Comparison of ENCODE assay signal across 1 cellular context in the genomic region with DNA sequence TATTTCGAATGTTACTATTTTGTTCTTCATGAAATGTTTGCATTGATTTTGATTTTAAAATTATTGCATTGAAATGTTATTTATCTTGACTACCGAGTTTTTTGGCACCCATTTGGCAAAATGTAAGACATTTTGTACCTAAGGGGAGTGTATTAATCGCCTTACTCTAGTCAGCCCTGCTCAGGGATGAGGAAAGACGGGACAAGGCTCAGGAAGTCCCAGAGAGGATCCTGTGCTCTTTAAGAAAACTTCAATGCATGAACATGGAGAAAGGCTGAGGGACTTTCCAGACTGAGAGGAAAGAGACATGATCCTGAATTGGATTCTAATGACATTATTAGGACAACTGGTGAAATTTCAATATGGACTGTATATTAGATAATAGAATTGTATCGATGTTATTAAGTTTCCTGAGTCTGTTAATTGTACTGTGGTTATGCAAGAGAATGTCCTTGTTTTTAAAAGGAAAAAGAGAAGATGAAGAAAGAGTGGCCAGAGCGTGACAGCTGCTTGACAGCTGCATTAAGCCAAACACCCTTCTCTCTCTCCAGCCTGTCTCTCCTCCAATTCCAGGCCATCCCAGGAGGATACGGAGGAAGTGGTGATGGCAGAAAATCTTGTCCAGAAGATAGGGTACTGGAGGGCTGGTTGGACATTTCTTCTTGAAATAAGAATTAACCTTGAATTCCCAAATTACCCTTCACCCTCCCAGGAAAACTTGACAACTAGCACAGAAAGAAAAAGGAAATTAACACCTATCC.
TF ChIP-seq lines count a peak whose summit lies in the region.

No MANE protein-coding gene starts in this region.

TF ChIP-seq in SK-N-SH treated with all-trans-retinoic acid at 6 μM for 48 hours, 23 proteins besides CTCF, POLR2A, EP300 and RAD21 (continued from another document):
- TF ChIP-seq, protein P1, sequence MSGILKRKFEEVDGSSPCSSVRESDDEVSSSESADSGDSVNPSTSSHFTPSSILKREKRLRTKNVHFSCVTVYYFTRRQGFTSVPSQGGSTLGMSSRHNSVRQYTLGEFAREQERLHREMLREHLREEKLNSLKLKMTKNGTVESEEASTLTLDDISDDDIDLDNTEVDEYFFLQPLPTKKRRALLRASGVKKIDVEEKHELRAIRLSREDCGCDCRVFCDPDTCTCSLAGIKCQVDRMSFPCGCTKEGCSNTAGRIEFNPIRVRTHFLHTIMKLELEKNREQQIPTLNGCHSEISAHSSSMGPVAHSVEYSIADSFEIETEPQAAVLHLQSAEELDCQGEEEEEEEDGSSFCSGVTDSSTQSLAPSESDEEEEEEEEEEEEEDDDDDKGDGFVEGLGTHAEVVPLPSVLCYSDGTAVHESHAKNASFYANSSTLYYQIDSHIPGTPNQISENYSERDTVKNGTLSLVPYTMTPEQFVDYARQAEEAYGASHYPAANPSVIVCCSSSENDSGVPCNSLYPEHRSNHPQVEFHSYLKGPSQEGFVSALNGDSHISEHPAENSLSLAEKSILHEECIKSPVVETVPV (CRISPR knock-in tag; IDR thresholded peaks at IDR 0.05): no peak
- TF ChIP-seq RARB (CRISPR knock-in tag; IDR thresholded peaks at IDR 0.05) (no peak), BACH2 (CRISPR knock-in tag; IDR thresholded peaks at IDR 0.05; ENCODE audit: borderline replicate concordance) (no peak), OSR1 (CRISPR knock-in tag; IDR thresholded peaks at IDR 0.05) (no peak)
- TF ChIP-seq, protein P2, sequence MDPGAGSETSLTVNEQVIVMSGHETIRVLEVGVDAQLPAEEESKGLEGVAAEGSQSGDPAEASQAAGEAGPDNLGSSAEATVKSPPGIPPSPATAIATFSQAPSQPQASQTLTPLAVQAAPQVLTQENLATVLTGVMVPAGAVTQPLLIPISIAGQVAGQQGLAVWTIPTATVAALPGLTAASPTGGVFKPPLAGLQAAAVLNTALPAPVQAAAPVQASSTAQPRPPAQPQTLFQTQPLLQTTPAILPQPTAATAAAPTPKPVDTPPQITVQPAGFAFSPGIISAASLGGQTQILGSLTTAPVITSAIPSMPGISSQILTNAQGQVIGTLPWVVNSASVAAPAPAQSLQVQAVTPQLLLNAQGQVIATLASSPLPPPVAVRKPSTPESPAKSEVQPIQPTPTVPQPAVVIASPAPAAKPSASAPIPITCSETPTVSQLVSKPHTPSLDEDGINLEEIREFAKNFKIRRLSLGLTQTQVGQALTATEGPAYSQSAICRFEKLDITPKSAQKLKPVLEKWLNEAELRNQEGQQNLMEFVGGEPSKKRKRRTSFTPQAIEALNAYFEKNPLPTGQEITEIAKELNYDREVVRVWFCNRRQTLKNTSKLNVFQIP (CRISPR knock-in tag; IDR thresholded peaks at IDR 0.05; ENCODE audit: borderline replicate concordance, low read depth): no peak
